In the genomic region with DNA sequence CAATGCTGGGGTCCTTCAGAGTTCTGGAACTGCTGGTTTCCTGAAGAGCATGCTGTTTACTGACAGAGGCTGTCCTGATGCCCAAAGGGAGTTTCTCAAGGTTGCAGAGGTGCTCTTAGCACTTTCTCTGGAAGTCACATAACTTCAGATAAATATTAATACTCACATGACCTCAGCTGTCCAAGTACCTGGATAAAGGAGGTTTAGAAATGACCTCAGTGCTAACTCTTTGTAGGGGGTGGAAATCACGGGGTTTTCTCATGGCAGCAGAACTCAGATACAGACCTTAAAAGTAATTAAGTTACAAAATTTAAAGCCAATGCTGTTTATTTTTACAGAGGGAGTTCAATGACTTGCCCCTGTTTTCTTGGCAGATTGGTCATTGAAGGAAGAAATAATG, we compare ENCODE assay signal across 25 cellular contexts.
DNase-seq lines count a peak whose midpoint lies in the region; ATAC-seq, FAIRE-seq and TF ChIP-seq lines count a peak whose summit lies in the region.
"Had no signal": no experiment of that assay in that cellular context is flagged by ENCODE, and none has a peak within 500 bp of the region (broad histone marks: within the 10 kb centered on the region; RNA-seq: fewer than 3 reads in every experiment).

No MANE protein-coding gene starts in this region.

- peaks cover 3% of the 10 kb centered on the region for H3K27me3 Mint-ChIP-seq in activated CD8-positive, alpha-beta T cell treated with anti-CD3 and anti-CD28 coated beads for 36 hours
- H3K27me3 Mint-ChIP-seq: CD4-positive, alpha-beta memory T cell; CD4-positive, CD25-positive, alpha-beta regulatory T cell had no signal

- H3K9me2 ChIP-seq in HCT116 (ENCODE audit: insufficient read depth), result no peaks in the 10 kb centered on the region

- H3K9me3 Mint-ChIP-seq in activated CD8-positive, alpha-beta T cell treated with anti-CD3 and anti-CD28 coated beads for 36 hours, result no peaks in the 10 kb centered on the region
- H3K9me3 Mint-ChIP-seq: CD14-positive monocyte had no signal

- peaks cover 51 to 94% of the 10 kb centered on the region in 2 experiments for H3K4me1 ChIP-seq in HCT116 (ENCODE audit: control insufficient read depth in 1 of 2, insufficient read depth in 2 of 2, low read length in 2 of 2)
- peaks cover 9% of the 10 kb centered on the region for H3K4me1 ChIP-seq in body of pancreas
- H3K4me1 ChIP-seq in pancreas, result peaks cover 0 to 6% (median 0%) of the 10 kb centered on the region in 3 donors
- H3K4me1 ChIP-seq: BE2C had no signal

- H3K4me3 Mint-ChIP-seq in activated CD8-positive, alpha-beta T cell treated with anti-CD3 and anti-CD28 coated beads for 36 hours, result no peak overlapping the region
- H3K4me3 Mint-ChIP-seq: CD14-positive monocyte; CD4-positive, alpha-beta memory T cell; CD4-positive, CD25-positive, alpha-beta regulatory T cell; CD8-positive, alpha-beta memory T cell had no signal

- no peaks in the 10 kb centered on the region for H3K79me2 ChIP-seq in HCT116 (ENCODE audit: insufficient read depth, low read length)

- H3K27ac ChIP-seq in HCT116 (ENCODE audit: low read depth, low read length) (peak overlapping the region; percentile 28; the same call in 1 of the 2 replicates), body of pancreas (peak overlapping the region in 2 of 4 donors; percentile 18 to 46), pancreas (no peak overlapping the region)
- H3K27ac ChIP-seq: BLaER1 had no signal

- no peak overlapping the region for H3K4me2 ChIP-seq in HCT116 (ENCODE audit: low read length)
- H3K4me2 ChIP-seq: BLaER1 had no signal

- POLR2A ChIA-PET in HCT116 (lab: Charles Lee), result no interaction called here
- POLR2A ChIA-PET in activated CD8-positive, alpha-beta T cell treated with anti-CD3 and anti-CD28 coated beads for 36 hours (lab: Charles Lee), result no interaction called here

- no peak for DNase-seq in HCT116 (ENCODE audit: low read depth, low spot score)
- no peak for DNase-seq in body of pancreas
- DNase-seq in pancreas, result no peak
- DNase-seq in posterior vena cava (ENCODE audit: low spot score), result no peak
- no peak for DNase-seq in GM19239 (ENCODE audit: insufficient read length, low spot score)
- no peak for DNase-seq in activated CD8-positive, alpha-beta T cell treated with anti-CD3 and anti-CD28 coated beads for 36 hours
- DNase-seq: 8988T; ACHN; BE2C; C1 segment of cervical spinal cord; CD4-positive, alpha-beta memory T cell; CD4-positive, CD25-positive, alpha-beta regulatory T cell; CD8-positive, alpha-beta memory T cell; COR-L47; DMS 273 treated with DMSO at 0.1 percent for 48 hours; DMS153; DMS53; DMS79; DND-41; EL; GF-D8 had no signal

- no peaks in the 10 kb centered on the region for H3K36me3 ChIP-seq in HCT116 (ENCODE audit: control insufficient read depth in 1 of 2, insufficient read depth in 2 of 2, low read length in 2 of 2)
- H3K36me3 ChIP-seq in body of pancreas (replicated peaks in 1 of 2; ENCODE audit: insufficient read depth in 1 of 2, low read depth in 2 of 2), result no peaks in the 10 kb centered on the region
- H3K36me3 ChIP-seq in pancreas, result no peaks in the 10 kb centered on the region
- H3K36me3 ChIP-seq: BE2C, BLaER1 had no signal

- H3K36me3 Mint-ChIP-seq in activated CD8-positive, alpha-beta T cell treated with anti-CD3 and anti-CD28 coated beads for 36 hours (ENCODE audit: low read depth), result no peaks in the 10 kb centered on the region
- H3K36me3 Mint-ChIP-seq: CD14-positive monocyte; CD4-positive, alpha-beta memory T cell; CD4-positive, CD25-positive, alpha-beta regulatory T cell; CD8-positive, alpha-beta memory T cell had no signal

- intact Hi-C loops in HCT116 (cut with micrococcal nuclease) (no loop called here), body of pancreas (cut with DNase I) (no loop called here), pancreas (cut with DNase I) (no loop called here), posterior vena cava (cut with DNase I) (no loop called here)
- intact Hi-C loops in activated CD8-positive, alpha-beta T cell treated with anti-CD3 and anti-CD28 coated beads for 36 hours (cut with micrococcal nuclease), result no loop called here

- H3K9me3 ChIP-seq in HCT116 (ENCODE audit: control insufficient read depth in 1 of 2, insufficient read depth in 1 of 2, low read depth in 1 of 2, low read length in 2 of 2) (no peaks in the 10 kb centered on the region), body of pancreas (no peaks in the 10 kb centered on the region), pancreas (no peaks in the 10 kb centered on the region)
- H3K9me3 ChIP-seq: BE2C, BLaER1 had no signal

- no peak for FAIRE-seq in pancreas (lab: Jason Lieb, UNC)
- FAIRE-seq in GM19239 (lab: Jason Lieb, UNC), result no peak
- FAIRE-seq: A204.1, GM12891 had no signal

- no peak for TF ChIP-seq CTCF in HCT116 (IDR thresholded peaks at IDR 0.05 in 2 of 3, conservative IDR thresholded peaks at IDR 0.05 in 1 of 3; ENCODE audit: borderline replicate concordance in 1 of 3, insufficient read depth in 1 of 3, low read depth in 2 of 3, low read length in 2 of 3)
- TF ChIP-seq CTCF in body of pancreas (IDR thresholded peaks at IDR 0.05), result no peak
- no peak for TF ChIP-seq CTCF in pancreas (IDR thresholded peaks at IDR 0.05)
- TF ChIP-seq CTCF in activated CD8-positive, alpha-beta T cell treated with anti-CD3 and anti-CD28 coated beads for 36 hours (IDR thresholded peaks at IDR 0.05), result no peak

- ATAC-seq in HCT116, result no peak
- peak; percentile 84 for ATAC-seq in body of pancreas
- peak in 3 of 4 donors; percentile 40 to 52 (median 47) for ATAC-seq in pancreas
- ATAC-seq in activated CD8-positive, alpha-beta T cell treated with anti-CD3 and anti-CD28 coated beads for 36 hours, result no peak

- WGBS in body of pancreas, 2 donors, result 50 to 70% methylated on average over 1 of the region's 1 CpG
- WGBS in pancreas, 2 donors, result 42 to 50% methylated on average over 1 of the region's 1 CpG

- RAD21 ChIA-PET in HCT116 (lab: Charles Lee; ENCODE audit: low non-redundant PET in 1 of 2, low total read pairs in 2 of 2, uncharacterized antibody in 2 of 2, unreplicated experiment in 2 of 2), result no interaction called here

- no TSS peak for BruUV-seq in HCT116 (replicated peaks; lab: Mats Ljungman, UMichigan)

- H4K20me1 ChIP-seq in HCT116 (ENCODE audit: insufficient read depth), result no peaks in the 10 kb centered on the region
- H4K20me1 ChIP-seq: BLaER1 had no signal

- no peak overlapping the region for H2AFZ ChIP-seq in HCT116 (ENCODE audit: low read depth, low read length, poor library complexity, severe bottlenecking)

- H3K27me3 ChIP-seq in HCT116 (ENCODE audit: insufficient read depth, low read length), result no peaks in the 10 kb centered on the region
- H3K27me3 ChIP-seq in body of pancreas, result no peaks in the 10 kb centered on the region
- no peaks in the 10 kb centered on the region for H3K27me3 ChIP-seq in pancreas
- H3K27me3 ChIP-seq: BE2C, BLaER1 had no signal

- H3K27ac Mint-ChIP-seq in activated CD8-positive, alpha-beta T cell treated with anti-CD3 and anti-CD28 coated beads for 36 hours, result no peak overlapping the region
- H3K27ac Mint-ChIP-seq: CD14-positive monocyte; CD4-positive, alpha-beta memory T cell; CD4-positive, CD25-positive, alpha-beta regulatory T cell; CD8-positive, alpha-beta memory T cell had no signal

- CTCF ChIA-PET in HCT116 (lab: Charles Lee), result no interaction called here
- CTCF ChIA-PET in activated CD8-positive, alpha-beta T cell treated with anti-CD3 and anti-CD28 coated beads for 36 hours (lab: Charles Lee), result no interaction called here

- no peak overlapping the region for H3K4me3 ChIP-seq in HCT116 (replicated peaks in 1 of 2; ENCODE audit: low read depth in 1 of 2, low read length in 2 of 2)
- H3K4me3 ChIP-seq in body of pancreas, result no peak overlapping the region
- no peak overlapping the region for H3K4me3 ChIP-seq in pancreas
- H3K4me3 ChIP-seq: BLaER1 had no signal

- H3K9ac ChIP-seq in HCT116 (ENCODE audit: low read length), result peak overlapping the region; percentile 21
- H3K9ac ChIP-seq: BLaER1 had no signal

- TF ChIP-seq RAD21 in HCT116 (IDR thresholded peaks at IDR 0.05; ENCODE audit: low read depth), result no peak

- TF ChIP-seq POLR2A in HCT116 (IDR thresholded peaks at IDR 0.05; ENCODE audit: borderline replicate concordance, extremely low read depth, insufficient read depth, insufficient read length) (no peak), body of pancreas (IDR thresholded peaks at IDR 0.05) (no peak)

- H3K4me1 Mint-ChIP-seq in activated CD8-positive, alpha-beta T cell treated with anti-CD3 and anti-CD28 coated beads for 36 hours (ENCODE audit: low read depth), result no peaks in the 10 kb centered on the region
- H3K4me1 Mint-ChIP-seq: CD4-positive, alpha-beta memory T cell; CD4-positive, CD25-positive, alpha-beta regulatory T cell; CD8-positive, alpha-beta memory T cell had no signal

TF ChIP-seq in HCT116, 20 proteins besides CTCF, POLR2A, EP300 and RAD21 (continues in another document):
- no peak for TF ChIP-seq SIN3A (IDR thresholded peaks at IDR 0.05; ENCODE audit: low read depth)
- no peak for TF ChIP-seq ZFX (IDR thresholded peaks at IDR 0.05)
- TF ChIP-seq TCF7L2 (IDR thresholded peaks at IDR 0.05; ENCODE audit: borderline replicate concordance, extremely low read depth, insufficient read depth, insufficient read length), result no peak
- no peak for TF ChIP-seq SRF (IDR thresholded peaks at IDR 0.05; ENCODE audit: low read depth)
- TF ChIP-seq, protein P1, sequence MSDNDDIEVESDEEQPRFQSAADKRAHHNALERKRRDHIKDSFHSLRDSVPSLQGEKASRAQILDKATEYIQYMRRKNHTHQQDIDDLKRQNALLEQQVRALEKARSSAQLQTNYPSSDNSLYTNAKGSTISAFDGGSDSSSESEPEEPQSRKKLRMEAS (IDR thresholded peaks at IDR 0.05), result no peak

Comparison
In these comparisons a context has a peak if more than half of its experiments do, and no peak if none do; other contexts are left out.
1. ATAC-seq: peak in body of pancreas (single experiment) and pancreas (3 of 4); none in HCT116 (single experiment) and activated CD8-positive, alpha-beta T cell treated with anti-CD3 and anti-CD28 coated beads for 36 hours (single experiment).